ENCODE assay signal across 2 cellular contexts in the genomic region with DNA sequence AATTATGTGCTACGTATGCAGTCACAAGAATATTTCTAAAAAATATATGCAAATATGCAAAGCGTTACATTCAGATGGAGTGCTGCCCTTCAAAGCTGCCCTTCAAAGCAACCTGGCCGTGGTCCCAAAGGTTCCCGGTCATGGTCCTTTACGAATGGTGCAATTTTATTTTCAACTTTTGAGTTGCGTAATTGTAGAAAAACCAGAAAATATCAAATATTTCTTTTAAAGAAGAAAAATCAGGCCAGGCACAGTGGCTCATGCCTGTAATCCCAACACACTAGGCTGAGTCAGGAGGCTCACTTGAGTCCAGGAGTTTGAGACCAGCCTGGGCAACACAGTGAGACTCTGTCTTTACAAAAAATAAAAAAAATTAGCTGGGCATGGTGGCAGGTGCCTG.
TF ChIP-seq lines count a peak whose summit lies in the region.

No MANE protein-coding gene starts in this region.

TF ChIP-seq in K562, 482 proteins besides CTCF, POLR2A, EP300 and RAD21:
- TF ChIP-seq, protein P1, sequence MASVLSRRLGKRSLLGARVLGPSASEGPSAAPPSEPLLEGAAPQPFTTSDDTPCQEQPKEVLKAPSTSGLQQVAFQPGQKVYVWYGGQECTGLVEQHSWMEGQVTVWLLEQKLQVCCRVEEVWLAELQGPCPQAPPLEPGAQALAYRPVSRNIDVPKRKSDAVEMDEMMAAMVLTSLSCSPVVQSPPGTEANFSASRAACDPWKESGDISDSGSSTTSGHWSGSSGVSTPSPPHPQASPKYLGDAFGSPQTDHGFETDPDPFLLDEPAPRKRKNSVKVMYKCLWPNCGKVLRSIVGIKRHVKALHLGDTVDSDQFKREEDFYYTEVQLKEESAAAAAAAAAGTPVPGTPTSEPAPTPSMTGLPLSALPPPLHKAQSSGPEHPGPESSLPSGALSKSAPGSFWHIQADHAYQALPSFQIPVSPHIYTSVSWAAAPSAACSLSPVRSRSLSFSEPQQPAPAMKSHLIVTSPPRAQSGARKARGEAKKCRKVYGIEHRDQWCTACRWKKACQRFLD (CRISPR knock-in tag; IDR thresholded peaks at IDR 0.05) = no peak
- TF ChIP-seq CEBPB (tag; IDR thresholded peaks at IDR 0.05) (0 out of 2 replicates have a peak, but pooled peaks have one; percentile 17), SRSF9 (IDR thresholded peaks at IDR 0.05; ENCODE audit: borderline replicate concordance, low read depth, low read length) (no peak), CEBPG (CRISPR knock-in tag; IDR thresholded peaks at IDR 0.05) (no peak), CEBPG (tag; conservative IDR thresholded peaks at IDR 0.05 in 1 of 2, IDR thresholded peaks at IDR 0.05 in 1 of 2) (0 out of 4 replicates have a peak, but pooled peaks of 1 of the 2 experiments have one; percentile 15), MCM7 (IDR thresholded peaks at IDR 0.05) (no peak)
- TF ChIP-seq, protein P2, sequence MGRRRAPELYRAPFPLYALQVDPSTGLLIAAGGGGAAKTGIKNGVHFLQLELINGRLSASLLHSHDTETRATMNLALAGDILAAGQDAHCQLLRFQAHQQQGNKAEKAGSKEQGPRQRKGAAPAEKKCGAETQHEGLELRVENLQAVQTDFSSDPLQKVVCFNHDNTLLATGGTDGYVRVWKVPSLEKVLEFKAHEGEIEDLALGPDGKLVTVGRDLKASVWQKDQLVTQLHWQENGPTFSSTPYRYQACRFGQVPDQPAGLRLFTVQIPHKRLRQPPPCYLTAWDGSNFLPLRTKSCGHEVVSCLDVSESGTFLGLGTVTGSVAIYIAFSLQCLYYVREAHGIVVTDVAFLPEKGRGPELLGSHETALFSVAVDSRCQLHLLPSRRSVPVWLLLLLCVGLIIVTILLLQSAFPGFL (CRISPR knock-in tag; IDR thresholded peaks at IDR 0.05) = no peak

TF ChIP-seq in liver, 16 proteins besides CTCF, POLR2A, EP300 and RAD21:
- TF ChIP-seq RXRA (IDR thresholded peaks at IDR 0.05) = peak; percentile 38 to 65
- TF ChIP-seq GABPA (IDR thresholded peaks at IDR 0.05 in 1 of 2, conservative IDR thresholded peaks at IDR 0.05 in 1 of 2) = no peak
- TF ChIP-seq SP1 (IDR thresholded peaks at IDR 0.05) = peak; percentile 30
- TF ChIP-seq JUND (IDR thresholded peaks at IDR 0.05) = peak in 1 of 2 donors; percentile 29
- peak; percentile 14 for TF ChIP-seq YY1 (IDR thresholded peaks at IDR 0.05)
- TF ChIP-seq, protein P3, sequence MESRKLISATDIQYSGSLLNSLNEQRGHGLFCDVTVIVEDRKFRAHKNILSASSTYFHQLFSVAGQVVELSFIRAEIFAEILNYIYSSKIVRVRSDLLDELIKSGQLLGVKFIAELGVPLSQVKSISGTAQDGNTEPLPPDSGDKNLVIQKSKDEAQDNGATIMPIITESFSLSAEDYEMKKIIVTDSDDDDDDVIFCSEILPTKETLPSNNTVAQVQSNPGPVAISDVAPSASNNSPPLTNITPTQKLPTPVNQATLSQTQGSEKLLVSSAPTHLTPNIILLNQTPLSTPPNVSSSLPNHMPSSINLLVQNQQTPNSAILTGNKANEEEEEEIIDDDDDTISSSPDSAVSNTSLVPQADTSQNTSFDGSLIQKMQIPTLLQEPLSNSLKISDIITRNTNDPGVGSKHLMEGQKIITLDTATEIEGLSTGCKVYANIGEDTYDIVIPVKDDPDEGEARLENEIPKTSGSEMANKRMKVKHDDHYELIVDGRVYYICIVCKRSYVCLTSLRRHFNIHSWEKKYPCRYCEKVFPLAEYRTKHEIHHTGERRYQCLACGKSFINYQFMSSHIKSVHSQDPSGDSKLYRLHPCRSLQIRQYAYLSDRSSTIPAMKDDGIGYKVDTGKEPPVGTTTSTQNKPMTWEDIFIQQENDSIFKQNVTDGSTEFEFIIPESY (IDR thresholded peaks at IDR 0.05) = peak; percentile 15
- TF ChIP-seq, protein P4, sequence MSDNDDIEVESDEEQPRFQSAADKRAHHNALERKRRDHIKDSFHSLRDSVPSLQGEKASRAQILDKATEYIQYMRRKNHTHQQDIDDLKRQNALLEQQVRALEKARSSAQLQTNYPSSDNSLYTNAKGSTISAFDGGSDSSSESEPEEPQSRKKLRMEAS (IDR thresholded peaks at IDR 0.05) = peak; percentile 43
- no peak for TF ChIP-seq TAF1 (conservative IDR thresholded peaks at IDR 0.05)
- TF ChIP-seq HNF4G (IDR thresholded peaks at IDR 0.05) = peak; percentile 51
- TF ChIP-seq EGR1 (IDR thresholded peaks at IDR 0.05; ENCODE audit: low read depth in 2 of 2) = no peak
- TF ChIP-seq HNF4A (conservative IDR thresholded peaks at IDR 0.05) = peak; percentile 82 to 92
